ENCODE assay signal across 1 cellular context in genomic region chr5:90503596-90503995, GRCh38.
TF ChIP-seq lines count a peak whose summit lies in the region.

No MANE protein-coding gene starts in this region.

TF ChIP-seq in GM23338, 12 proteins besides CTCF, POLR2A, EP300 and RAD21 (continued from another document):
- TF ChIP-seq, protein P1, sequence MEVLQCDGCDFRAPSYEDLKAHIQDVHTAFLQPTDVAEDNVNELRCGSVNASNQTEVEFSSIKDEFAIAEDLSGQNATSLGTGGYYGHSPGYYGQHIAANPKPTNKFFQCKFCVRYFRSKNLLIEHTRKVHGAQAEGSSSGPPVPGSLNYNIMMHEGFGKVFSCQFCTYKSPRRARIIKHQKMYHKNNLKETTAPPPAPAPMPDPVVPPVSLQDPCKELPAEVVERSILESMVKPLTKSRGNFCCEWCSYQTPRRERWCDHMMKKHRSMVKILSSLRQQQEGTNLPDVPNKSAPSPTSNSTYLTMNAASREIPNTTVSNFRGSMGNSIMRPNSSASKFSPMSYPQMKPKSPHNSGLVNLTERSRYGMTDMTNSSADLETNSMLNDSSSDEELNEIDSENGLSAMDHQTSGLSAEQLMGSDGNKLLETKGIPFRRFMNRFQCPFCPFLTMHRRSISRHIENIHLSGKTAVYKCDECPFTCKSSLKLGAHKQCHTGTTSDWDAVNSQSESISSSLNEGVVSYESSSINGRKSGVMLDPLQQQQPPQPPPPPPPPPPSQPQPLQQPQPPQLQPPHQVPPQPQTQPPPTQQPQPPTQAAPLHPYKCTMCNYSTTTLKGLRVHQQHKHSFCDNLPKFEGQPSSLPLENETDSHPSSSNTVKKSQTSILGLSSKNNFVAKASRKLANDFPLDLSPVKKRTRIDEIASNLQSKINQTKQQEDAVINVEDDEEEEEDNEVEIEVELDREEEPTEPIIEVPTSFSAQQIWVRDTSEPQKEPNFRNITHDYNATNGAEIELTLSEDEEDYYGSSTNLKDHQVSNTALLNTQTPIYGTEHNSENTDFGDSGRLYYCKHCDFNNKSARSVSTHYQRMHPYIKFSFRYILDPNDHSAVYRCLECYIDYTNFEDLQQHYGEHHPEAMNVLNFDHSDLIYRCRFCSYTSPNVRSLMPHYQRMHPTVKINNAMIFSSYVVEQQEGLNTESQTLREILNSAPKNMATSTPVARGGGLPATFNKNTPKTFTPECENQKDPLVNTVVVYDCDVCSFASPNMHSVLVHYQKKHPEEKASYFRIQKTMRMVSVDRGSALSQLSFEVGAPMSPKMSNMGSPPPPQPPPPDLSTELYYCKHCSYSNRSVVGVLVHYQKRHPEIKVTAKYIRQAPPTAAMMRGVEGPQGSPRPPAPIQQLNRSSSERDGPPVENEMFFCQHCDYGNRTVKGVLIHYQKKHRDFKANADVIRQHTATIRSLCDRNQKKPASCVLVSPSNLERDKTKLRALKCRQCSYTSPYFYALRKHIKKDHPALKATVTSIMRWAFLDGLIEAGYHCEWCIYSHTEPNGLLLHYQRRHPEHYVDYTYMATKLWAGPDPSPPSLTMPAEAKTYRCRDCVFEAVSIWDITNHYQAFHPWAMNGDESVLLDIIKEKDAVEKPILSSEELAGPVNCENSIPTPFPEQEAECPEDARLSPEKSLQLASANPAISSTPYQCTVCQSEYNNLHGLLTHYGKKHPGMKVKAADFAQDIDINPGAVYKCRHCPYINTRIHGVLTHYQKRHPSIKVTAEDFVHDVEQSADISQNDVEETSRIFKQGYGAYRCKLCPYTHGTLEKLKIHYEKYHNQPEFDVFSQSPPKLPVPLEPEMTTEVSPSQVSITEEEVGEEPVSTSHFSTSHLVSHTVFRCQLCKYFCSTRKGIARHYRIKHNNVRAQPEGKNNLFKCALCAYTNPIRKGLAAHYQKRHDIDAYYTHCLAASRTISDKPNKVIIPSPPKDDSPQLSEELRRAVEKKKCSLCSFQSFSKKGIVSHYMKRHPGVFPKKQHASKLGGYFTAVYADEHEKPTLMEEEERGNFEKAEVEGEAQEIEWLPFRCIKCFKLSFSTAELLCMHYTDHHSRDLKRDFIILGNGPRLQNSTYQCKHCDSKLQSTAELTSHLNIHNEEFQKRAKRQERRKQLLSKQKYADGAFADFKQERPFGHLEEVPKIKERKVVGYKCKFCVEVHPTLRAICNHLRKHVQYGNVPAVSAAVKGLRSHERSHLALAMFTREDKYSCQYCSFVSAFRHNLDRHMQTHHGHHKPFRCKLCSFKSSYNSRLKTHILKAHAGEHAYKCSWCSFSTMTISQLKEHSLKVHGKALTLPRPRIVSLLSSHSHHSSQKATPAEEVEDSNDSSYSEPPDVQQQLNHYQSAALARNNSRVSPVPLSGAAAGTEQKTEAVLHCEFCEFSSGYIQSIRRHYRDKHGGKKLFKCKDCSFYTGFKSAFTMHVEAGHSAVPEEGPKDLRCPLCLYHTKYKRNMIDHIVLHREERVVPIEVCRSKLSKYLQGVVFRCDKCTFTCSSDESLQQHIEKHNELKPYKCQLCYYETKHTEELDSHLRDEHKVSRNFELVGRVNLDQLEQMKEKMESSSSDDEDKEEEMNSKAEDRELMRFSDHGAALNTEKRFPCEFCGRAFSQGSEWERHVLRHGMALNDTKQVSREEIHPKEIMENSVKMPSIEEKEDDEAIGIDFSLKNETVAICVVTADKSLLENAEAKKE (CRISPR knock-in tag; IDR thresholded peaks at IDR 0.05): no peak
- TF ChIP-seq, protein P2, sequence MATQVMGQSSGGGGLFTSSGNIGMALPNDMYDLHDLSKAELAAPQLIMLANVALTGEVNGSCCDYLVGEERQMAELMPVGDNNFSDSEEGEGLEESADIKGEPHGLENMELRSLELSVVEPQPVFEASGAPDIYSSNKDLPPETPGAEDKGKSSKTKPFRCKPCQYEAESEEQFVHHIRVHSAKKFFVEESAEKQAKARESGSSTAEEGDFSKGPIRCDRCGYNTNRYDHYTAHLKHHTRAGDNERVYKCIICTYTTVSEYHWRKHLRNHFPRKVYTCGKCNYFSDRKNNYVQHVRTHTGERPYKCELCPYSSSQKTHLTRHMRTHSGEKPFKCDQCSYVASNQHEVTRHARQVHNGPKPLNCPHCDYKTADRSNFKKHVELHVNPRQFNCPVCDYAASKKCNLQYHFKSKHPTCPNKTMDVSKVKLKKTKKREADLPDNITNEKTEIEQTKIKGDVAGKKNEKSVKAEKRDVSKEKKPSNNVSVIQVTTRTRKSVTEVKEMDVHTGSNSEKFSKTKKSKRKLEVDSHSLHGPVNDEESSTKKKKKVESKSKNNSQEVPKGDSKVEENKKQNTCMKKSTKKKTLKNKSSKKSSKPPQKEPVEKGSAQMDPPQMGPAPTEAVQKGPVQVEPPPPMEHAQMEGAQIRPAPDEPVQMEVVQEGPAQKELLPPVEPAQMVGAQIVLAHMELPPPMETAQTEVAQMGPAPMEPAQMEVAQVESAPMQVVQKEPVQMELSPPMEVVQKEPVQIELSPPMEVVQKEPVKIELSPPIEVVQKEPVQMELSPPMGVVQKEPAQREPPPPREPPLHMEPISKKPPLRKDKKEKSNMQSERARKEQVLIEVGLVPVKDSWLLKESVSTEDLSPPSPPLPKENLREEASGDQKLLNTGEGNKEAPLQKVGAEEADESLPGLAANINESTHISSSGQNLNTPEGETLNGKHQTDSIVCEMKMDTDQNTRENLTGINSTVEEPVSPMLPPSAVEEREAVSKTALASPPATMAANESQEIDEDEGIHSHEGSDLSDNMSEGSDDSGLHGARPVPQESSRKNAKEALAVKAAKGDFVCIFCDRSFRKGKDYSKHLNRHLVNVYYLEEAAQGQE (IDR thresholded peaks at IDR 0.05; ENCODE audit: unreplicated experiment): no peak
- no peak for TF ChIP-seq EZH2phosphoT487 (IDR thresholded peaks at IDR 0.05; ENCODE audit: unreplicated experiment)
- no peak for TF ChIP-seq EZH2 (IDR thresholded peaks at IDR 0.05; ENCODE audit: low read depth, unreplicated experiment)
- no peak for TF ChIP-seq JUNB (IDR thresholded peaks at IDR 0.05; ENCODE audit: unreplicated experiment)
- no peak for TF ChIP-seq ZNF331 (CRISPR knock-in tag; IDR thresholded peaks at IDR 0.05; ENCODE audit: low read depth)
- TF ChIP-seq POLR2AphosphoS5 (IDR thresholded peaks at IDR 0.05; ENCODE audit: low read depth): no peak
- TF ChIP-seq STAT1 (IDR thresholded peaks at IDR 0.05; ENCODE audit: unreplicated experiment): no peak
- TF ChIP-seq, protein P3, sequence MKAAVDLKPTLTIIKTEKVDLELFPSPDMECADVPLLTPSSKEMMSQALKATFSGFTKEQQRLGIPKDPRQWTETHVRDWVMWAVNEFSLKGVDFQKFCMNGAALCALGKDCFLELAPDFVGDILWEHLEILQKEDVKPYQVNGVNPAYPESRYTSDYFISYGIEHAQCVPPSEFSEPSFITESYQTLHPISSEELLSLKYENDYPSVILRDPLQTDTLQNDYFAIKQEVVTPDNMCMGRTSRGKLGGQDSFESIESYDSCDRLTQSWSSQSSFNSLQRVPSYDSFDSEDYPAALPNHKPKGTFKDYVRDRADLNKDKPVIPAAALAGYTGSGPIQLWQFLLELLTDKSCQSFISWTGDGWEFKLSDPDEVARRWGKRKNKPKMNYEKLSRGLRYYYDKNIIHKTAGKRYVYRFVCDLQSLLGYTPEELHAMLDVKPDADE (IDR thresholded peaks at IDR 0.05): no peak
